In the genomic region with DNA sequence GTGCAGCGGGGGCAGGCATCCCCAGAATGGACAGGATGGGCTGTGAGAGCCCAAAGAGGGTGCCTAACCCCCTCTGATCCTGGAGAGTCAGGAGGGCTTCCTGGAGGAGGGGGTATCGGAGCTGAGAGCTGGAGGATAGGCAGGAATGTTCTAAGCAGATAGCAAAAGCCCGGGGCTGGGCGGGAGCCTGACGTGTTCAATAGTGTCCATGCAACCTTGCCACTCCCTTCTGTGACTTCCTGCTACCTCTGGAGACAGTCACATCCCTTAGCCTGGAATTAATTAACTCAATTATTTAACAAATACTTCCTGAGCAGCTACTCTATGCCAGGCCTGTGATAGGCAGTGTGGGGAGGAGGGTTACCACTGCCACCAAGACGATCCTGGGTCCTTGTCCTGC, we compare ENCODE assay signal across 12 cellular contexts. TPM values are rescaled to one million over a fixed set of nuclear protein-coding genes. Genes with fewer than 3 reads are reported as not detected.
DNase-seq lines count a peak whose midpoint lies in the region; ATAC-seq and TF ChIP-seq lines count a peak whose summit lies in the region.
"Had no signal": no experiment of that assay in that cellular context is flagged by ENCODE, and none has a peak within 500 bp of the region (broad histone marks: within the 10 kb centered on the region; RNA-seq: fewer than 3 reads in every experiment).

No MANE protein-coding gene starts in this region.

- intact Hi-C loops in colonic mucosa (cut with DNase I) = loop anchor here (2.0 kb wide), 1 partner anchor 83 kb away; no protein-coding TSS in a partner anchor

- peak overlapping the region; percentile 60 for H3K4me3 Mint-ChIP-seq in type B pancreatic cell
- H3K4me3 Mint-ChIP-seq: activated CD8-positive, alpha-beta T cell treated with anti-CD3 and anti-CD28 coated beads for 36 hours; immature natural killer cell; stimulated activated naive B cell treated with anti-CD40 and anti-IgM and Interleukin-4, amounts not matched to agents 10 μg/mL and 1 μg/mL and 100 μg/mL, for 72 hours had no signal

- peak overlapping the region; percentile 99 for H3K27ac Mint-ChIP-seq in type B pancreatic cell

- no peak for ATAC-seq in HG03442 (IDR thresholded peaks at IDR 0.05; ENCODE audit: unreplicated experiment)

- no peaks in the 10 kb centered on the region for H3K27me3 Mint-ChIP-seq in type B pancreatic cell
- H3K27me3 Mint-ChIP-seq: activated CD8-positive, alpha-beta T cell treated with anti-CD3 and anti-CD28 coated beads for 36 hours; stimulated activated naive B cell treated with anti-CD40 and anti-IgM and Interleukin-4, amounts not matched to agents 10 μg/mL and 1 μg/mL and 100 μg/mL, for 72 hours had no signal

- TF ChIP-seq CTCF in HEK293 (tag by site-specific recombination; IDR thresholded peaks at IDR 0.05) = no peak
- TF ChIP-seq CTCF in colonic mucosa (IDR thresholded peaks at IDR 0.05) = no peak
- TF ChIP-seq CTCF in type B pancreatic cell (conservative IDR thresholded peaks at IDR 0.05) = no peak

- POLR2A ChIA-PET in HEK293 (lab: Yijun Ruan, JAX) = interaction anchor here (0.8 to 2.4 kb wide), 7 partner anchors 17 to 87 kb away, joined by 3 to 50 read pairs (median 9); a partner anchor contains a TSS

- no peaks in the 10 kb centered on the region for H3K9me3 Mint-ChIP-seq in type B pancreatic cell
- H3K9me3 Mint-ChIP-seq: activated CD8-positive, alpha-beta T cell treated with anti-CD3 and anti-CD28 coated beads for 36 hours; immature natural killer cell; stimulated activated naive B cell treated with anti-CD40 and anti-IgM and Interleukin-4, amounts not matched to agents 10 μg/mL and 1 μg/mL and 100 μg/mL, for 72 hours had no signal

- H3K27ac ChIP-seq in HEK293 (ENCODE audit: extremely low read depth, low read depth, low read length) (no peak overlapping the region), colonic mucosa (peak overlapping the region; percentile 60), mucosa of rectum (ENCODE audit: low read depth in 2 of 2, low read length in 2 of 2) (peak overlapping the region; percentile 78 to 89)

- DNase-seq in colonic mucosa = peak; percentile 64
- no peak for DNase-seq in type B pancreatic cell (ENCODE audit: extremely low spot score, unreplicated experiment)
- DNase-seq in COLO829 (ENCODE audit: low spot score) = no peak
- DNase-seq in SHP77 (lab: John Stamatoyannopoulos, UW) = no peak
- DNase-seq: occipital lobe; stimulated activated naive B cell treated with anti-CD40 and anti-IgM and Interleukin-4, amounts not matched to agents 10 μg/mL and 1 μg/mL and 100 μg/mL, for 72 hours had no signal

- H3K4me3 ChIP-seq in HEK293 (ENCODE audit: low read depth, low read length) (no peak overlapping the region), colonic mucosa (no peak overlapping the region), mucosa of rectum (ENCODE audit: low read length in 2 of 2) (peak overlapping the region in 1 of 2 donors; percentile 7)
- H3K4me3 ChIP-seq: MG63 had no signal

- H3K27me3 ChIP-seq in colonic mucosa (no peaks in the 10 kb centered on the region), mucosa of rectum (ENCODE audit: control insufficient read depth in 2 of 2, insufficient read depth in 2 of 2, low read length in 2 of 2) (no peaks in the 10 kb centered on the region)
- H3K27me3 ChIP-seq: MG63 had no signal

- H3K36me3 Mint-ChIP-seq in type B pancreatic cell = peaks cover 6% of the 10 kb centered on the region

- H3K36me3 ChIP-seq in HEK293 (ENCODE audit: control insufficient read depth in 2 of 2, insufficient read depth in 1 of 2, low read length in 2 of 2) (peaks cover 26 to 61% of the 10 kb centered on the region in 2 experiments; a peak in 2 of 3 replicates), colonic mucosa (no peaks in the 10 kb centered on the region), mucosa of rectum (ENCODE audit: control insufficient read depth in 2 of 2, insufficient read depth in 2 of 2, low read length in 2 of 2) (peaks cover 23 to 33% of the 10 kb centered on the region in 2 donors)

- no peaks in the 10 kb centered on the region for H3K9me3 ChIP-seq in HEK293 (ENCODE audit: control insufficient read depth, insufficient read depth, low read depth, low read length)
- no peaks in the 10 kb centered on the region for H3K9me3 ChIP-seq in colonic mucosa
- H3K9me3 ChIP-seq in mucosa of rectum (ENCODE audit: control insufficient read depth in 2 of 2, low read length in 2 of 2) = no peaks in the 10 kb centered on the region
- H3K9me3 ChIP-seq: MG63 had no signal

- peaks cover 7% of the 10 kb centered on the region for H3K4me1 ChIP-seq in HEK293 (ENCODE audit: control insufficient read depth, insufficient read depth, low read length)
- peaks cover 6% of the 10 kb centered on the region for H3K4me1 ChIP-seq in colonic mucosa
- H3K4me1 ChIP-seq in mucosa of rectum (ENCODE audit: control insufficient read depth in 2 of 2, insufficient read depth in 2 of 2, low read length in 2 of 2) = peaks cover 8 to 23% of the 10 kb centered on the region in 2 donors

- H3K9ac ChIP-seq in colonic mucosa (ENCODE audit: low read depth in 2 of 2, low read length in 2 of 2) (peak overlapping the region; percentile 16 to 46), mucosa of rectum (ENCODE audit: low read depth in 1 of 2, low read length in 2 of 2) (peak overlapping the region; percentile 24 to 68)

- no peaks in the 10 kb centered on the region for H3K4me1 Mint-ChIP-seq in type B pancreatic cell (ENCODE audit: unreplicated experiment)
- H3K4me1 Mint-ChIP-seq: immature natural killer cell had no signal

- CTCF ChIA-PET in HEK293 (lab: Yijun Ruan, JAX) = interaction anchor here (0.6 to 4.1 kb wide), 33 partner anchors 9 to 868 kb away, joined by 3 to 83 read pairs (median 6); a partner anchor contains a TSS

TF ChIP-seq in HEK293, 187 proteins besides CTCF, POLR2A, EP300 and RAD21:
- TF ChIP-seq ZNF664 (tag by site-specific recombination; IDR thresholded peaks at IDR 0.05) (0 out of 2 replicates have a peak, but pooled peaks have one; percentile 56), HOXD13 (CRISPR knock-in tag; IDR thresholded peaks at IDR 0.05; ENCODE audit: borderline replicate concordance) (no peak)

RNA-seq across cellular contexts. Expression of a gene that starts 10.9 kb away (rescaled TPM):
- total RNA-seq in colonic mucosa (100 to 1,000 TPM; 132 to 208 TPM), type B pancreatic cell (ENCODE audit: low replicate concordance) (128 and 135 TPM in 2 replicates)

RNA-seq across cellular contexts. Expression of a gene that starts 21.0 kb away (rescaled TPM):
- total RNA-seq in colonic mucosa = 10 to 100 TPM; 45.1 to 61.3 TPM
- 54.1 and 72.3 TPM in 2 replicates for total RNA-seq in type B pancreatic cell (ENCODE audit: low replicate concordance)

RNA-seq across cellular contexts. Expression of a gene that starts 51.4 kb away (rescaled TPM):
- total RNA-seq in colonic mucosa (100 to 1,000 TPM in 1 of 2 donors, 10 to 100 TPM in 1; 84.3 to 169 TPM), type B pancreatic cell (ENCODE audit: low replicate concordance) (91.4 and 137 TPM in 2 replicates)
